8 cellular contexts compared by ENCODE assay signal in the genomic region with DNA sequence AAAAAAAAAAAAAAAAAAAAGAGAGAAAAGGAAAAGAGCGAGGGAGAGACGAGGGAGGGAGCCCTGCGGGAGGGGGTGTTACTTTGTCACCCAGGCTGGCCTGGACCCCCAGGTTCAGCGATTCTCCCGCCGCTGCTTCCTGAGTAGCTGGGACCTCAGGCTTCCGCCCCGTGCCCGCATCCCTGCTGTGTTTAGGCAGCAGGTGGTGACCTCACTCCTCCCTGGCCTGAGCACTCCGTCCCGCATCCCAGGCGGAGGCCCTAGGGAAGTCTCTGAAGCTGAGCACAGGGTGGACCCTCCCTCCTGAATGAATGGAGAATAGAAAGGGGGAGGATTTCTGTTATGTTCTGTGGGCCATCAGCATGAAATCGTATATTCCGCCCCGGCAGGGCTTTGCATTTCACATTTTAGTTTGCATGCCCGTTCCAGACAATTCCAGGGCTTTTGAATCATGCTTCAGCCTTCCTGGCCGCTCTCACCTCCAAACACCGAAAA. TPM values are rescaled to one million over a fixed set of nuclear protein-coding genes. Genes with fewer than 3 reads are reported as not detected.
DNase-seq lines count a peak whose midpoint lies in the region; ATAC-seq and TF ChIP-seq lines count a peak whose summit lies in the region.
"Not testable (repeated sequence)": the region's sequence is repeated elsewhere in the genome, so short reads cannot be mapped to it uniquely, and the experiment has no call there.

No MANE protein-coding gene starts in this region.

- POLR2A ChIA-PET in MCF 10A (lab: Yijun Ruan, JAX) = not testable (repeated sequence)

- CTCF ChIA-PET in MCF 10A (lab: Yijun Ruan, JAX) = not testable (repeated sequence)

- H3K9me3 ChIP-seq in HUES48 (ENCODE audit: control insufficient read depth, insufficient read depth, low read length); psoas muscle: not testable (repeated sequence)
- peaks cover 0 to 27% of the 10 kb centered on the region in 2 donors for H3K9me3 ChIP-seq in lung (ENCODE audit: control insufficient read depth in 2 of 2, insufficient read depth in 1 of 2, low read length in 1 of 2)
- peaks cover 4 to 31% of the 10 kb centered on the region in 2 donors for H3K9me3 ChIP-seq in transverse colon

- peaks cover 70% of the 10 kb centered on the region for H3K36me3 Mint-ChIP-seq in activated CD4-positive, alpha-beta T cell treated with anti-CD3 and anti-CD28 coated beads, Interleukin-2, amount 10 ng/mL, durations not matched to agents 24 days and 14 days (ENCODE audit: low read depth)
- peaks cover 30% of the 10 kb centered on the region for H3K36me3 Mint-ChIP-seq in MCF 10A (ENCODE audit: insufficient read depth, unreplicated experiment)

- in situ Hi-C loops in transverse colon (cut with MboI; ENCODE audit: low pct_ligation_motif_present in 1 of 4, low pct_unique_long_range_greater_than_20kb in 1 of 4, low sequenced_read_pairs in 3 of 4) = not testable (repeated sequence)

- peak overlapping the region; percentile 48; the same call in 1 of the 2 replicates for H3K4me3 ChIP-seq in GM08714 (ENCODE audit: low read length)
- peak overlapping the region; percentile 63 for H3K4me3 ChIP-seq in HUES48 (ENCODE audit: low read depth, low read length)
- H3K4me3 ChIP-seq in lung = not testable (repeated sequence)
- peak overlapping the region; percentile 62 for H3K4me3 ChIP-seq in psoas muscle
- peak overlapping the region in 3 of 4 donors; percentile 37 to 61 (median 41) for H3K4me3 ChIP-seq in transverse colon

- H3K9me3 Mint-ChIP-seq in activated CD4-positive, alpha-beta T cell treated with anti-CD3 and anti-CD28 coated beads, Interleukin-2, amount 10 ng/mL, durations not matched to agents 24 days and 14 days = not testable (repeated sequence)
- peaks cover 12% of the 10 kb centered on the region for H3K9me3 Mint-ChIP-seq in MCF 10A (ENCODE audit: unreplicated experiment)

- H3K4me3 Mint-ChIP-seq in activated CD4-positive, alpha-beta T cell treated with anti-CD3 and anti-CD28 coated beads, Interleukin-2, amount 10 ng/mL, durations not matched to agents 24 days and 14 days = peak overlapping the region; percentile 85
- H3K4me3 Mint-ChIP-seq in MCF 10A (ENCODE audit: unreplicated experiment) = peak overlapping the region; percentile 82

- TF ChIP-seq CTCF in MCF 10A (IDR thresholded peaks at IDR 0.05; ENCODE audit: unreplicated experiment); foreskin keratinocyte (conservative IDR thresholded peaks at IDR 0.05); lung (IDR thresholded peaks at IDR 0.05; ENCODE audit: control extremely low read depth, extremely low read depth); transverse colon (IDR thresholded peaks at IDR 0.05): not testable (repeated sequence)
- peak; percentile 27 for TF ChIP-seq CTCF in psoas muscle (IDR thresholded peaks at IDR 0.05)

- not testable (repeated sequence) for H3K27me3 Mint-ChIP-seq in activated CD4-positive, alpha-beta T cell treated with anti-CD3 and anti-CD28 coated beads, Interleukin-2, amount 10 ng/mL, durations not matched to agents 24 days and 14 days; MCF 10A (ENCODE audit: insufficient read depth, unreplicated experiment)

- not testable (repeated sequence) for H3K27me3 ChIP-seq in HUES48 (ENCODE audit: control insufficient read depth, insufficient read depth, low read length); foreskin keratinocyte; lung (ENCODE audit: control insufficient read depth, insufficient read depth); psoas muscle (ENCODE audit: insufficient read depth in 3 of 3, low read length in 2 of 3); transverse colon

- not testable (repeated sequence) for H3K9ac ChIP-seq in HUES48 (ENCODE audit: low read depth, low read length)

- H3K27ac ChIP-seq in HUES48 (ENCODE audit: low read depth, low read length) (peak overlapping the region; percentile 75), lung (ENCODE audit: low read depth in 1 of 2, low read length in 1 of 2) (peak overlapping the region in 1 of 2 donors; percentile 22), psoas muscle (peak overlapping the region; percentile 70), transverse colon (peak overlapping the region; percentile 64 to 86 (median 75))
- H3K27ac ChIP-seq in foreskin keratinocyte = not testable (repeated sequence)

- TF ChIP-seq EP300 in transverse colon (IDR thresholded peaks at IDR 0.05; ENCODE audit: low read depth) = not testable (repeated sequence)

- not testable (repeated sequence) for TF ChIP-seq POLR2A in transverse colon (IDR thresholded peaks at IDR 0.05)

- H3K4me1 Mint-ChIP-seq in activated CD4-positive, alpha-beta T cell treated with anti-CD3 and anti-CD28 coated beads, Interleukin-2, amount 10 ng/mL, durations not matched to agents 24 days and 14 days = peaks cover 19% of the 10 kb centered on the region
- H3K4me1 Mint-ChIP-seq in MCF 10A (ENCODE audit: insufficient read depth, unreplicated experiment) = not testable (repeated sequence)

- H3K27ac Mint-ChIP-seq in activated CD4-positive, alpha-beta T cell treated with anti-CD3 and anti-CD28 coated beads, Interleukin-2, amount 10 ng/mL, durations not matched to agents 24 days and 14 days = peak overlapping the region; percentile 91
- H3K27ac Mint-ChIP-seq in MCF 10A (ENCODE audit: low read depth, unreplicated experiment) = peak overlapping the region; percentile 73

- WGBS in lung, 2 donors = 1 to 16% methylated on average over 17 to 18 of the region's 18 CpGs
- 3 to 4% (median 4%) methylated on average over 16 to 18 of the region's 18 CpGs for WGBS in psoas muscle, 3 donors
- WGBS in transverse colon (ENCODE audit: low coverage in 1 of 2), 2 donors = 28 to 80% methylated on average over 2 to 18 of the region's 18 CpGs

- intact Hi-C loops in activated CD4-positive, alpha-beta T cell treated with anti-CD3 and anti-CD28 coated beads, Interleukin-2, amount 10 ng/mL, durations not matched to agents 24 days and 14 days (cut with micrococcal nuclease) = loop anchor here (1.0 kb wide), 1 partner anchor 8 kb away; a partner anchor contains a TSS
- intact Hi-C loops in MCF 10A (cut with micrococcal nuclease) (loop anchor here (10.0 kb wide), 1 partner anchor 199 kb away; a partner anchor contains a TSS), psoas muscle (cut with DNase I) (loop anchor here in 1 of 2 donors (5.0 kb wide), 2 partner anchors 37 to 67 kb away; a partner anchor contains a TSS)
- intact Hi-C loops in transverse colon (cut with DNase I; ENCODE audit: low total_unique reads) = not testable (repeated sequence)

- DNase-seq in activated CD4-positive, alpha-beta T cell treated with anti-CD3 and anti-CD28 coated beads, Interleukin-2, amount 10 ng/mL, durations not matched to agents 24 days and 14 days; MCF 10A (ENCODE audit: unreplicated experiment); foreskin keratinocyte; transverse colon: not testable (repeated sequence)
- DNase-seq in lung (ENCODE audit: low spot score) (peak; percentile 28), psoas muscle (peak; percentile 27 to 58)

- peak; percentile 4 for ATAC-seq in foreskin keratinocyte
- ATAC-seq in lung (ENCODE audit: insufficient read depth, low FRiP score) = not testable (repeated sequence)
- ATAC-seq in psoas muscle = peak in 1 of 4 donors; percentile 15

- not testable (repeated sequence) for H3K4me1 ChIP-seq in HUES48 (ENCODE audit: control insufficient read depth, insufficient read depth, low read length); foreskin keratinocyte; lung (ENCODE audit: control insufficient read depth in 2 of 2, insufficient read depth in 2 of 2, low read length in 2 of 2); transverse colon
- peaks cover 12% of the 10 kb centered on the region for H3K4me1 ChIP-seq in psoas muscle

- not testable (repeated sequence) for BruUV-seq in MCF 10A (replicated peaks; lab: Mats Ljungman, UMichigan)

- H3K36me3 ChIP-seq in HUES48 (ENCODE audit: control insufficient read depth, insufficient read depth, low read length); lung (ENCODE audit: control insufficient read depth in 2 of 2, insufficient read depth in 2 of 2, low read length in 2 of 2); psoas muscle (ENCODE audit: insufficient read depth in 1 of 2, low read depth in 1 of 2): not testable (repeated sequence)
- peaks cover 0 to 36% (median 14%) of the 10 kb centered on the region in 4 donors for H3K36me3 ChIP-seq in transverse colon

RNA-seq across cellular contexts. Expression of a gene that starts 7.9 kb away (rescaled TPM):
- 21.2 and 21.6 TPM in 2 replicates for total RNA-seq in activated CD4-positive, alpha-beta T cell treated with anti-CD3 and anti-CD28 coated beads, Interleukin-2, amount 10 ng/mL, durations not matched to agents 24 days and 14 days
- total RNA-seq in MCF 10A (2022) = 14.8 and 18.2 TPM in 2 replicates
- total RNA-seq in foreskin keratinocyte = 9.4 and 12.0 TPM in 2 replicates
- polyA plus RNA-seq in foreskin keratinocyte = 0.89 and 0.92 TPM in 2 replicates
- total RNA-seq in lung = 10 to 100 TPM; 20.2 to 37.9 TPM
- polyA plus RNA-seq in lung = 1 to 10 TPM; 2.8 to 4.0 TPM
- total RNA-seq in psoas muscle = 10 to 100 TPM in 2 of 4 donors, 1 to 10 TPM in 2; 7.5 to 12.6 (median 10.1) TPM
- polyA plus RNA-seq in psoas muscle = 1 to 10 TPM in 2 of 3 donors, under 1 TPM in 1; 0.83 to 8.4 (median 2.0) TPM
- total RNA-seq in transverse colon = 10 to 100 TPM; 21.5 to 66.6 (median 36.8) TPM

RNA-seq across cellular contexts. Expression of a gene that starts 34.7 kb away (rescaled TPM):
- 19.3 and 21.0 TPM in 2 replicates for total RNA-seq in activated CD4-positive, alpha-beta T cell treated with anti-CD3 and anti-CD28 coated beads, Interleukin-2, amount 10 ng/mL, durations not matched to agents 24 days and 14 days
- total RNA-seq in MCF 10A (2022) (8.3 and 13.0 TPM in 2 replicates), foreskin keratinocyte (7.2 and 8.7 TPM in 2 replicates), lung (10 to 100 TPM; 14.8 to 28.9 TPM), psoas muscle (10 to 100 TPM in 1 of 4 donors, 1 to 10 TPM in 3; 4.5 to 10.3 (median 7.9) TPM), transverse colon (10 to 100 TPM; 12.0 to 31.1 (median 23.9) TPM)
- polyA plus RNA-seq in foreskin keratinocyte (1.9 TPM in 2 replicates), lung (1 to 10 TPM; 5.8 to 9.4 TPM), psoas muscle (10 to 100 TPM in 1 of 3 donors, 1 to 10 TPM in 2; 2.0 to 10.5 (median 3.6) TPM)
